21 cellular contexts compared by ENCODE assay signal in genomic region chr10:36946598-36946997, GRCh38.
"Had no signal": no experiment of that assay in that cellular context is flagged by ENCODE, and none has a peak within 500 bp of the region (broad histone marks: within the 10 kb centered on the region; RNA-seq: fewer than 3 reads in every experiment).

No MANE protein-coding gene starts in this region.

- H3K4me3 ChIP-seq: colonic mucosa, dorsolateral prefrontal cortex, esophagus squamous epithelium, gastrocnemius medialis, heart right ventricle, left lung, lower lobe of right lung, mucosa of descending colon had no signal

- ATAC-seq: esophagus mucosa, gastrocnemius medialis, heart right ventricle, left cardiac atrium, left lung, left ventricle myocardium superior, lower lobe of right lung, mucosa of descending colon had no signal

- DNase-seq: colonic mucosa; dermis blood vessel endothelial cell; dorsolateral prefrontal cortex; effector CD4-positive, alpha-beta T cell; effector memory CD4-positive, alpha-beta T cell; erythroblast; esophagus squamous epithelium; foreskin fibroblast; foreskin melanocyte; gastrocnemius medialis; glutamatergic neuron; heart right ventricle; hippocampal formation; left cardiac atrium; left lung; left ventricle myocardium superior; lower lobe of right lung; mesenchymal stem cell; mucosa of descending colon; naive B cell had no signal
